25 cellular contexts compared by ENCODE assay signal in genomic region chr1:153023109-153023508, GRCh38. TPM values are rescaled to one million over a fixed set of nuclear protein-coding genes. Genes with fewer than 3 reads are reported as not detected.
"Had no signal": no experiment of that assay in that cellular context is flagged by ENCODE, and none has a peak within 500 bp of the region (broad histone marks: within the 10 kb centered on the region; RNA-seq: fewer than 3 reads in every experiment).

No MANE protein-coding gene starts in this region.

- ATAC-seq: HepG2 had no signal

- H3K27ac ChIP-seq: KMS-11, SJSA1, SK-N-MC had no signal

- H3K9me3 ChIP-seq: SJSA1 had no signal

- FAIRE-seq: HepG2, RCC 7860 had no signal

- H3K4me2 ChIP-seq: KMS-11 had no signal

- H3K36me3 ChIP-seq: SJSA1 had no signal

- H3K27me3 ChIP-seq: SJSA1 had no signal

- H3K4me1 ChIP-seq: SJSA1 had no signal

- H3K9ac ChIP-seq: KMS-11 had no signal

- DNase-seq: IMR-90, NCI-H1048, NCI-H1105, NCI-H1417, NCI-H1436 treated with DMSO at 0.1 percent for 48 hours, NCI-H1694, NCI-H187 treated with DMSO at 0.1 percent for 48 hours, NCI-H2029 treated with DMSO at 0.1 percent for 48 hours, NCI-H2107, NCI-H2227 treated with DMSO at 0.1 percent for 48 hours, NCI-H524, NCI-H526 treated with DMSO at 0.1 percent for 48 hours, NCI-H748 treated with DMSO at 0.1 percent for 48 hours, Right ventricle myocardium superior, RPMI8226, SIG-M5 had no signal

- H3K4me3 ChIP-seq: SJSA1, SK-N-MC had no signal

RNA-seq across cellular contexts. Expression of gene SPRR1B, which starts 7.9 kb away (rescaled TPM):
- total RNA-seq: HepG2, HT1080, IMR-90, LHCN-M2, NCI-H460, Right ventricle myocardium superior, SJSA1 had no signal
- polyA plus RNA-seq: HepG2, IMR-90 had no signal

RNA-seq across cellular contexts. Expression of gene SPRR2D, which starts 17.8 kb away (rescaled TPM):
- total RNA-seq: HepG2, IMR-90, LHCN-M2, NCI-H460, Right ventricle myocardium superior, SJSA1 had no signal
- polyA plus RNA-seq: HepG2, IMR-90 had no signal

RNA-seq across cellular contexts. Expression of gene SPRR3, which starts 21.6 kb away (rescaled TPM):
- total RNA-seq: HepG2, HT1080, IMR-90, LHCN-M2, MCF 10A, NCI-H460, Right ventricle myocardium superior, SJSA1 had no signal
- polyA plus RNA-seq: HepG2, IMR-90 had no signal

RNA-seq across cellular contexts. Expression of gene SPRR2A, which starts 34.2 kb away (rescaled TPM):
- total RNA-seq: HepG2, HT1080, IMR-90, LHCN-M2, NCI-H460, Right ventricle myocardium superior, SJSA1 had no signal
- polyA plus RNA-seq: HepG2, IMR-90 had no signal

RNA-seq across cellular contexts. Expression of gene SPRR1A, which starts 39.2 kb away (rescaled TPM):
- total RNA-seq: HepG2, HT1080, IMR-90, LHCN-M2, MCF 10A, NCI-H460, Right ventricle myocardium superior, SJSA1 had no signal
- polyA plus RNA-seq: HepG2, IMR-90 had no signal
